In the genomic region with DNA sequence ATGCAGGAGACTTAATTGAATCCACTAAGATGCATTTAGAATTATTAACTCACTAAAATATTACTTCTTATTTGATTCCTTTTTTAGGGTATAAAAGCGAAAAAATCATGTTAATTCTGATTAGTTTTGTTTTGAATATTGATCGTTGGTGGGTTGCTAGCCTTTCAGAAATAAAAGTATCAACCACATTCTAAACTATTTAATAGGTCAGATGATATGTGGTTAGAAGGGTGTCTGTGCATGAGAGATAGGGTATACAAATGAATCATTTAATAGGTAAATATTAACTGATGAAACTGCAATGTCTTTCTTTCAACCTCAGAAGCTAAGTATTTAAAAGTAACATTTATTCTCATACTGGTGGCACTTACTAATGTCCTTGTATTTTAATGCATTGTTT, we compare ENCODE assay signal across 16 cellular contexts.
DNase-seq lines count a peak whose midpoint lies in the region; ATAC-seq lines count a peak whose summit lies in the region.
"Had no signal": no experiment of that assay in that cellular context is flagged by ENCODE, and none has a peak within 500 bp of the region (broad histone marks: within the 10 kb centered on the region; RNA-seq: fewer than 3 reads in every experiment).

No MANE protein-coding gene starts in this region.

- no peak overlapping the region for H3K4me3 ChIP-seq in trophoblast cell (ENCODE audit: low read depth, low read length)
- H3K4me3 ChIP-seq: gastroesophageal sphincter, tibial artery had no signal

- H3K14ac ChIP-seq in trophoblast cell (ENCODE audit: low read length) = no peak overlapping the region

- no peak overlapping the region for H4K8ac ChIP-seq in trophoblast cell (ENCODE audit: low read depth, low read length)

- no peak overlapping the region for H3K23ac ChIP-seq in trophoblast cell (ENCODE audit: low read length)

- no peak overlapping the region for H4K91ac ChIP-seq in trophoblast cell (ENCODE audit: low read depth, low read length)

- peak; percentile 14 for DNase-seq in glomerular visceral epithelial cell (ENCODE audit: extremely low spot score)
- no peak for DNase-seq in NCI-H345 (lab: John Stamatoyannopoulos, UW)
- no peak for DNase-seq in trophoblast cell
- no peak for DNase-seq in EL
- DNase-seq in GF-D8 (lab: John Stamatoyannopoulos, UW) = no peak
- DNase-seq: activated CD4-positive, alpha-beta T cell treated with anti-CD3 and anti-CD28 coated beads, Interleukin-2, amount 10 ng/mL, durations not matched to agents 24 days and 14 days; activated T-cell treated with anti-CD3 and anti-CD28 coated beads, Interleukin-2, amount 50 U/mL, for 1 hour; caudate nucleus; HFFc6; right cardiac atrium; T1000; tibial artery had no signal

- H3K9me3 ChIP-seq in trophoblast cell (ENCODE audit: insufficient read depth, low read depth, low read length) = no peaks in the 10 kb centered on the region
- H3K9me3 ChIP-seq: gastroesophageal sphincter, tibial artery had no signal

- no peak overlapping the region for H2BK12ac ChIP-seq in trophoblast cell (ENCODE audit: low read length)

- no CpG with 5 or more reads among the region's 2 CpGs for WGBS in trophoblast cell (ENCODE audit: extremely low coverage, insufficient coverage, insufficient read length)

- no peak overlapping the region for H3K4ac ChIP-seq in trophoblast cell (ENCODE audit: low read depth, low read length)

- H3K9ac ChIP-seq in trophoblast cell (ENCODE audit: low read length) = no peak overlapping the region

- no peak overlapping the region for H2AK5ac ChIP-seq in trophoblast cell (ENCODE audit: low read length)

- no peak overlapping the region for H3K18ac ChIP-seq in trophoblast cell (ENCODE audit: low read length)

- H3K27ac ChIP-seq in trophoblast cell (ENCODE audit: low read depth, low read length) = no peak overlapping the region
- H3K27ac ChIP-seq: gastroesophageal sphincter, tibial artery had no signal

- H2AFZ ChIP-seq in trophoblast cell (ENCODE audit: insufficient read depth, low read length, poor library complexity) = no peak overlapping the region

- H3K79me1 ChIP-seq in trophoblast cell (ENCODE audit: low read length) = no peaks in the 10 kb centered on the region

- no peaks in the 10 kb centered on the region for H3K27me3 ChIP-seq in trophoblast cell (ENCODE audit: insufficient read depth, low read length)
- H3K27me3 ChIP-seq: gastroesophageal sphincter, tibial artery had no signal

- ATAC-seq in GM19025 (IDR thresholded peaks at IDR 0.05; ENCODE audit: low read depth, unreplicated experiment) (peak; percentile 64), HG02588 (IDR thresholded peaks at IDR 0.05; ENCODE audit: unreplicated experiment) (peak; percentile 60), HG03135 (IDR thresholded peaks at IDR 0.05; ENCODE audit: unreplicated experiment) (peak; percentile 76)
- ATAC-seq: gastroesophageal sphincter, right cardiac atrium had no signal

- no peak overlapping the region for H2BK5ac ChIP-seq in trophoblast cell (ENCODE audit: low read depth, low read length, poor library complexity)

- no peak overlapping the region for H2BK120ac ChIP-seq in trophoblast cell (ENCODE audit: insufficient read depth, low read length, poor library complexity)

- H3K4me1 ChIP-seq in trophoblast cell (ENCODE audit: control insufficient read depth in 1 of 2, insufficient read depth in 2 of 2, low read length in 2 of 2) = no peaks in the 10 kb centered on the region
- H3K4me1 ChIP-seq: gastroesophageal sphincter, tibial artery had no signal

- H3K79me2 ChIP-seq in trophoblast cell (ENCODE audit: control insufficient read depth, insufficient read depth, low read length, poor library complexity) = no peaks in the 10 kb centered on the region

- H3K36me3 ChIP-seq in trophoblast cell (ENCODE audit: control insufficient read depth in 1 of 2, insufficient read depth in 2 of 2, low read length in 2 of 2) = no peaks in the 10 kb centered on the region
- H3K36me3 ChIP-seq: gastroesophageal sphincter, tibial artery had no signal

- no peak overlapping the region for H3K4me2 ChIP-seq in trophoblast cell (ENCODE audit: low read length)

- no peak overlapping the region for H4K12ac ChIP-seq in trophoblast cell (ENCODE audit: low read depth, low read length)
